1 cellular context compared by ENCODE assay signal in the genomic region with DNA sequence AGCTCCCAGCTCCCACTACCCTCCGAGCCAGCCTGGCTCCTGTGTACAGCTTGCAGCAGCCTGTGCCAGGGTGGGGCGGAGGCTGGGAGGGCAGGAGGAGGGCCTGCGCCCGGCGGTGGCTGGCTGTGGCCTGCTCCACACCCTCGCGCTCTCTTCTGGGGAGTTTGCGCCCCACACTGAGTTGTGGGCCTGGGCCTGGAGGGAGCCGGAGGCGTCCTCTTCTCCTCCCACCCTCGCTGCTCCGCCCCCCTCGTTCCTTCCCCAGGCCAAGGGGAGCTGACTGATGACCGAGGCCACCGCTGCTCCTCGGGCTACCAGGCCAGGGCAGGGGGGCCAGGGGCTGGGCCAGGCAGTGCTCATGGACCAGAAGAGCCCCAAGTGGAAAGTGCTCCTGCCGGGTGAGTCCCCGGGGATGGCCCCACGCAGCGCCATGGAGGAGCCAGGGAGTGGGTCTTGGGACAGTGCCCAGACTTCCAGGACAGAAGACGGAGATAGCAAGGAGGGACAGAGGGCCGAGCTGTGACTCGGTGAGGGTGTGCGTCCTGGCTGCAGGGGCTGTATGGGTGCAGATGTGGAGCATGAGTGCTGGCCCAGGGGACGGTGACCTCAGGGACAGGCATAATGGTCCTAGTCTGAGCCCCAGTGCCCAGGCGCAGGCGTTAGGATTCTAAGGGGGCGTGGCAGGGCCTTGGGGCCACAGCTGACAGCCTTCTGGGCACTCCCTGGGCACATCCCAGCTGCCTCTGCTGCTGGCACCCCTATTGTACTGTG.
TF ChIP-seq lines count a peak whose summit lies in the region.

No MANE protein-coding gene starts in this region.

TF ChIP-seq in GM23338, 12 proteins besides CTCF, POLR2A, EP300 and RAD21 (continued from another document):
- TF ChIP-seq, protein P1, sequence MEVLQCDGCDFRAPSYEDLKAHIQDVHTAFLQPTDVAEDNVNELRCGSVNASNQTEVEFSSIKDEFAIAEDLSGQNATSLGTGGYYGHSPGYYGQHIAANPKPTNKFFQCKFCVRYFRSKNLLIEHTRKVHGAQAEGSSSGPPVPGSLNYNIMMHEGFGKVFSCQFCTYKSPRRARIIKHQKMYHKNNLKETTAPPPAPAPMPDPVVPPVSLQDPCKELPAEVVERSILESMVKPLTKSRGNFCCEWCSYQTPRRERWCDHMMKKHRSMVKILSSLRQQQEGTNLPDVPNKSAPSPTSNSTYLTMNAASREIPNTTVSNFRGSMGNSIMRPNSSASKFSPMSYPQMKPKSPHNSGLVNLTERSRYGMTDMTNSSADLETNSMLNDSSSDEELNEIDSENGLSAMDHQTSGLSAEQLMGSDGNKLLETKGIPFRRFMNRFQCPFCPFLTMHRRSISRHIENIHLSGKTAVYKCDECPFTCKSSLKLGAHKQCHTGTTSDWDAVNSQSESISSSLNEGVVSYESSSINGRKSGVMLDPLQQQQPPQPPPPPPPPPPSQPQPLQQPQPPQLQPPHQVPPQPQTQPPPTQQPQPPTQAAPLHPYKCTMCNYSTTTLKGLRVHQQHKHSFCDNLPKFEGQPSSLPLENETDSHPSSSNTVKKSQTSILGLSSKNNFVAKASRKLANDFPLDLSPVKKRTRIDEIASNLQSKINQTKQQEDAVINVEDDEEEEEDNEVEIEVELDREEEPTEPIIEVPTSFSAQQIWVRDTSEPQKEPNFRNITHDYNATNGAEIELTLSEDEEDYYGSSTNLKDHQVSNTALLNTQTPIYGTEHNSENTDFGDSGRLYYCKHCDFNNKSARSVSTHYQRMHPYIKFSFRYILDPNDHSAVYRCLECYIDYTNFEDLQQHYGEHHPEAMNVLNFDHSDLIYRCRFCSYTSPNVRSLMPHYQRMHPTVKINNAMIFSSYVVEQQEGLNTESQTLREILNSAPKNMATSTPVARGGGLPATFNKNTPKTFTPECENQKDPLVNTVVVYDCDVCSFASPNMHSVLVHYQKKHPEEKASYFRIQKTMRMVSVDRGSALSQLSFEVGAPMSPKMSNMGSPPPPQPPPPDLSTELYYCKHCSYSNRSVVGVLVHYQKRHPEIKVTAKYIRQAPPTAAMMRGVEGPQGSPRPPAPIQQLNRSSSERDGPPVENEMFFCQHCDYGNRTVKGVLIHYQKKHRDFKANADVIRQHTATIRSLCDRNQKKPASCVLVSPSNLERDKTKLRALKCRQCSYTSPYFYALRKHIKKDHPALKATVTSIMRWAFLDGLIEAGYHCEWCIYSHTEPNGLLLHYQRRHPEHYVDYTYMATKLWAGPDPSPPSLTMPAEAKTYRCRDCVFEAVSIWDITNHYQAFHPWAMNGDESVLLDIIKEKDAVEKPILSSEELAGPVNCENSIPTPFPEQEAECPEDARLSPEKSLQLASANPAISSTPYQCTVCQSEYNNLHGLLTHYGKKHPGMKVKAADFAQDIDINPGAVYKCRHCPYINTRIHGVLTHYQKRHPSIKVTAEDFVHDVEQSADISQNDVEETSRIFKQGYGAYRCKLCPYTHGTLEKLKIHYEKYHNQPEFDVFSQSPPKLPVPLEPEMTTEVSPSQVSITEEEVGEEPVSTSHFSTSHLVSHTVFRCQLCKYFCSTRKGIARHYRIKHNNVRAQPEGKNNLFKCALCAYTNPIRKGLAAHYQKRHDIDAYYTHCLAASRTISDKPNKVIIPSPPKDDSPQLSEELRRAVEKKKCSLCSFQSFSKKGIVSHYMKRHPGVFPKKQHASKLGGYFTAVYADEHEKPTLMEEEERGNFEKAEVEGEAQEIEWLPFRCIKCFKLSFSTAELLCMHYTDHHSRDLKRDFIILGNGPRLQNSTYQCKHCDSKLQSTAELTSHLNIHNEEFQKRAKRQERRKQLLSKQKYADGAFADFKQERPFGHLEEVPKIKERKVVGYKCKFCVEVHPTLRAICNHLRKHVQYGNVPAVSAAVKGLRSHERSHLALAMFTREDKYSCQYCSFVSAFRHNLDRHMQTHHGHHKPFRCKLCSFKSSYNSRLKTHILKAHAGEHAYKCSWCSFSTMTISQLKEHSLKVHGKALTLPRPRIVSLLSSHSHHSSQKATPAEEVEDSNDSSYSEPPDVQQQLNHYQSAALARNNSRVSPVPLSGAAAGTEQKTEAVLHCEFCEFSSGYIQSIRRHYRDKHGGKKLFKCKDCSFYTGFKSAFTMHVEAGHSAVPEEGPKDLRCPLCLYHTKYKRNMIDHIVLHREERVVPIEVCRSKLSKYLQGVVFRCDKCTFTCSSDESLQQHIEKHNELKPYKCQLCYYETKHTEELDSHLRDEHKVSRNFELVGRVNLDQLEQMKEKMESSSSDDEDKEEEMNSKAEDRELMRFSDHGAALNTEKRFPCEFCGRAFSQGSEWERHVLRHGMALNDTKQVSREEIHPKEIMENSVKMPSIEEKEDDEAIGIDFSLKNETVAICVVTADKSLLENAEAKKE (CRISPR knock-in tag; IDR thresholded peaks at IDR 0.05) = no peak
- TF ChIP-seq STAT1 (IDR thresholded peaks at IDR 0.05; ENCODE audit: unreplicated experiment) (no peak), POLR2AphosphoS5 (IDR thresholded peaks at IDR 0.05; ENCODE audit: low read depth) (no peak), ZNF114 (CRISPR knock-in tag; IDR thresholded peaks at IDR 0.05) (no peak), EZH2 (IDR thresholded peaks at IDR 0.05; ENCODE audit: low read depth, unreplicated experiment) (no peak), CREB1 (CRISPR knock-in tag; IDR thresholded peaks at IDR 0.05; ENCODE audit: low read depth) (no peak), NANOG (IDR thresholded peaks at IDR 0.05; ENCODE audit: borderline replicate concordance) (no peak), EZH2phosphoT487 (IDR thresholded peaks at IDR 0.05; ENCODE audit: unreplicated experiment) (no peak)
- TF ChIP-seq, protein P2, sequence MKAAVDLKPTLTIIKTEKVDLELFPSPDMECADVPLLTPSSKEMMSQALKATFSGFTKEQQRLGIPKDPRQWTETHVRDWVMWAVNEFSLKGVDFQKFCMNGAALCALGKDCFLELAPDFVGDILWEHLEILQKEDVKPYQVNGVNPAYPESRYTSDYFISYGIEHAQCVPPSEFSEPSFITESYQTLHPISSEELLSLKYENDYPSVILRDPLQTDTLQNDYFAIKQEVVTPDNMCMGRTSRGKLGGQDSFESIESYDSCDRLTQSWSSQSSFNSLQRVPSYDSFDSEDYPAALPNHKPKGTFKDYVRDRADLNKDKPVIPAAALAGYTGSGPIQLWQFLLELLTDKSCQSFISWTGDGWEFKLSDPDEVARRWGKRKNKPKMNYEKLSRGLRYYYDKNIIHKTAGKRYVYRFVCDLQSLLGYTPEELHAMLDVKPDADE (IDR thresholded peaks at IDR 0.05) = no peak
- TF ChIP-seq, protein P3, sequence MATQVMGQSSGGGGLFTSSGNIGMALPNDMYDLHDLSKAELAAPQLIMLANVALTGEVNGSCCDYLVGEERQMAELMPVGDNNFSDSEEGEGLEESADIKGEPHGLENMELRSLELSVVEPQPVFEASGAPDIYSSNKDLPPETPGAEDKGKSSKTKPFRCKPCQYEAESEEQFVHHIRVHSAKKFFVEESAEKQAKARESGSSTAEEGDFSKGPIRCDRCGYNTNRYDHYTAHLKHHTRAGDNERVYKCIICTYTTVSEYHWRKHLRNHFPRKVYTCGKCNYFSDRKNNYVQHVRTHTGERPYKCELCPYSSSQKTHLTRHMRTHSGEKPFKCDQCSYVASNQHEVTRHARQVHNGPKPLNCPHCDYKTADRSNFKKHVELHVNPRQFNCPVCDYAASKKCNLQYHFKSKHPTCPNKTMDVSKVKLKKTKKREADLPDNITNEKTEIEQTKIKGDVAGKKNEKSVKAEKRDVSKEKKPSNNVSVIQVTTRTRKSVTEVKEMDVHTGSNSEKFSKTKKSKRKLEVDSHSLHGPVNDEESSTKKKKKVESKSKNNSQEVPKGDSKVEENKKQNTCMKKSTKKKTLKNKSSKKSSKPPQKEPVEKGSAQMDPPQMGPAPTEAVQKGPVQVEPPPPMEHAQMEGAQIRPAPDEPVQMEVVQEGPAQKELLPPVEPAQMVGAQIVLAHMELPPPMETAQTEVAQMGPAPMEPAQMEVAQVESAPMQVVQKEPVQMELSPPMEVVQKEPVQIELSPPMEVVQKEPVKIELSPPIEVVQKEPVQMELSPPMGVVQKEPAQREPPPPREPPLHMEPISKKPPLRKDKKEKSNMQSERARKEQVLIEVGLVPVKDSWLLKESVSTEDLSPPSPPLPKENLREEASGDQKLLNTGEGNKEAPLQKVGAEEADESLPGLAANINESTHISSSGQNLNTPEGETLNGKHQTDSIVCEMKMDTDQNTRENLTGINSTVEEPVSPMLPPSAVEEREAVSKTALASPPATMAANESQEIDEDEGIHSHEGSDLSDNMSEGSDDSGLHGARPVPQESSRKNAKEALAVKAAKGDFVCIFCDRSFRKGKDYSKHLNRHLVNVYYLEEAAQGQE (IDR thresholded peaks at IDR 0.05; ENCODE audit: unreplicated experiment) = no peak
